Comparison of ENCODE assay signal across 9 cellular contexts in genomic region chr13:32940601-32941000, GRCh38.
DNase-seq lines count a peak whose midpoint lies in the region; TF ChIP-seq lines count a peak whose summit lies in the region.
"Had no signal": no experiment of that assay in that cellular context is flagged by ENCODE, and none has a peak within 500 bp of the region (broad histone marks: within the 10 kb centered on the region; RNA-seq: fewer than 3 reads in every experiment).

No MANE protein-coding gene starts in this region.

- no peak overlapping the region for H3K9ac ChIP-seq in neural progenitor cell

- no peak overlapping the region for H3K4me3 ChIP-seq in neural progenitor cell
- no peak overlapping the region for H3K4me3 ChIP-seq in sigmoid colon

- H3K27ac ChIP-seq in neural progenitor cell: no peak overlapping the region
- H3K27ac ChIP-seq in sigmoid colon: no peak overlapping the region

- H3K9me3 ChIP-seq in neural progenitor cell (ENCODE audit: low read depth) (no peaks in the 10 kb centered on the region), sigmoid colon (no peaks in the 10 kb centered on the region)

- H3K27me3 ChIP-seq in neural progenitor cell (no peaks in the 10 kb centered on the region), sigmoid colon (no peaks in the 10 kb centered on the region)

- TF ChIP-seq EP300 in sigmoid colon (IDR thresholded peaks at IDR 0.05): no peak

- no peaks in the 10 kb centered on the region for H3K79me2 ChIP-seq in neural progenitor cell (ENCODE audit: low read depth)

- H3K36me3 ChIP-seq in neural progenitor cell: no peaks in the 10 kb centered on the region
- H3K36me3 ChIP-seq in sigmoid colon: no peaks in the 10 kb centered on the region

- intact Hi-C loops in sigmoid colon (cut with DNase I): no loop called here

- peak; percentile 53 for DNase-seq in EH (ENCODE audit: low read depth)
- peak; percentile 14 for DNase-seq in NCI-H2107 (lab: John Stamatoyannopoulos, UW)
- no peak for DNase-seq in chondrocyte (ENCODE audit: low spot score)
- no peak for DNase-seq in neural progenitor cell (ENCODE audit: low spot score)
- no peak for DNase-seq in sigmoid colon
- no peak for DNase-seq in activated CD4-positive, alpha-beta T cell treated with anti-CD3 and anti-CD28 coated beads, Interleukin-2, amount 50 U/mL, for 1 hour
- no peak for DNase-seq in NCI-H446 (lab: John Stamatoyannopoulos, UW)
- no peak for DNase-seq in NCI-H526 (lab: John Stamatoyannopoulos, UW)
- DNase-seq: activated CD4-positive, CD25-positive, alpha-beta regulatory T cell treated with anti-CD3 and anti-CD28 coated beads, Interleukin-2, amount 50 U/mL, for 72 hours had no signal

- no peak overlapping the region for H2AFZ ChIP-seq in neural progenitor cell (replicated peaks)

- H3K4me3 Mint-ChIP-seq in chondrocyte (ENCODE audit: unreplicated experiment) (peak overlapping the region; percentile 31), neural progenitor cell (no peak overlapping the region)

- no peaks in the 10 kb centered on the region for H3F3A ChIP-seq in neural progenitor cell (ENCODE audit: low read depth)

- peaks cover 22% of the 10 kb centered on the region for H3K4me1 Mint-ChIP-seq in chondrocyte (ENCODE audit: low read depth)
- H3K4me1 Mint-ChIP-seq in neural progenitor cell: peaks cover 4% of the 10 kb centered on the region

- WGBS in sigmoid colon, 2 donors: 32 to 64% methylated on average over 4 of the region's 4 CpGs

- TF ChIP-seq CTCF in chondrocyte (IDR thresholded peaks at IDR 0.05): no peak
- TF ChIP-seq CTCF in neural progenitor cell (IDR thresholded peaks at IDR 0.05): no peak
- no peak for TF ChIP-seq CTCF in sigmoid colon (IDR thresholded peaks at IDR 0.05)

- no peak overlapping the region for H3K4me2 ChIP-seq in neural progenitor cell

- no peaks in the 10 kb centered on the region for H3K4me1 ChIP-seq in neural progenitor cell
- H3K4me1 ChIP-seq in sigmoid colon: peaks cover 0 to 6% (median 0%) of the 10 kb centered on the region in 4 donors

- H3K36me3 Mint-ChIP-seq in chondrocyte (ENCODE audit: low read depth) (peaks cover 3% of the 10 kb centered on the region), neural progenitor cell (no peaks in the 10 kb centered on the region)

- no peaks in the 10 kb centered on the region for H4K20me1 ChIP-seq in neural progenitor cell (ENCODE audit: low read depth)

- TF ChIP-seq POLR2A in sigmoid colon (IDR thresholded peaks at IDR 0.05): no peak

- H3K9me3 Mint-ChIP-seq in chondrocyte (ENCODE audit: low read depth) (peaks cover 12% of the 10 kb centered on the region), neural progenitor cell (peaks cover 20% of the 10 kb centered on the region)

- H3K27ac Mint-ChIP-seq in chondrocyte (ENCODE audit: unreplicated experiment) (peak overlapping the region; percentile 88), neural progenitor cell (peak overlapping the region; percentile 72)

- no peaks in the 10 kb centered on the region for H3K27me3 Mint-ChIP-seq in chondrocyte (ENCODE audit: low read depth)
- H3K27me3 Mint-ChIP-seq in neural progenitor cell (ENCODE audit: insufficient read depth, low read depth): peaks cover 4% of the 10 kb centered on the region

Comparison
In these comparisons a context has a peak if more than half of its experiments do, and no peak if none do; other contexts are left out.
1. DNase-seq: peak in EH (single experiment) and NCI-H2107 (single experiment); none in chondrocyte (single experiment), neural progenitor cell (single experiment), sigmoid colon (single experiment), activated CD4-positive, alpha-beta T cell treated with anti-CD3 and anti-CD28 coated beads, Interleukin-2, amount 50 U/mL, for 1 hour (single experiment), NCI-H446 (0 of 2) and NCI-H526 (0 of 2).